ENCODE assay signal across 2 cellular contexts in the genomic region with DNA sequence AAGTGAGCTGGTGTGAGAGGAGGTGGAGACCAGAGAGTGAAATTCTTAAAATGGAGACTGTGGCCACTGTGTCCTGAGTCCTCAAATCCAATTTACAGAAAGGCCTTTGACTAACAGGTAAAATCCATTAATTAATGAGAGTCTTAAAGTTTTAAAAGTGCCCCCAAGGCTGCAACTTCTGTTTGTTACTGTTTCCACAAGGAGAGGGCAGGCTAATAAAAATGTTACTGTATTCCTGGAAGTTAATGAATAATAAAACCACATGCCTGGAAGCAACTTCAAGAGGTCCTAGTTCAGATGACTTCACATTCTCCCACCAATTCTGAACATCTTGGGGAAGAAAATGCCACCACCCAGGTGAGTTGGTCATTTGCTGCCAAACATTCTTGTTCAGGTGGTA.
TF ChIP-seq lines count a peak whose summit lies in the region.

No MANE protein-coding gene starts in this region.

TF ChIP-seq in A549, 52 proteins besides CTCF, POLR2A, EP300 and RAD21:
- TF ChIP-seq, protein P1, sequence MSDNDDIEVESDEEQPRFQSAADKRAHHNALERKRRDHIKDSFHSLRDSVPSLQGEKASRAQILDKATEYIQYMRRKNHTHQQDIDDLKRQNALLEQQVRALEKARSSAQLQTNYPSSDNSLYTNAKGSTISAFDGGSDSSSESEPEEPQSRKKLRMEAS (IDR thresholded peaks at IDR 0.05) = no peak
- no peak for TF ChIP-seq BCL3 (IDR thresholded peaks at IDR 0.05)
- TF ChIP-seq CEBPB (IDR thresholded peaks at IDR 0.05) = no peak
- no peak for TF ChIP-seq RFX5 (IDR thresholded peaks at IDR 0.05)
- TF ChIP-seq NFE2L2 (conservative IDR thresholded peaks at IDR 0.05; ENCODE audit: low read length) = no peak
- no peak for TF ChIP-seq GATA3 (IDR thresholded peaks at IDR 0.05; ENCODE audit: borderline replicate concordance)
- TF ChIP-seq ZC3H11A (IDR thresholded peaks at IDR 0.05) = no peak
- no peak for TF ChIP-seq RARB (CRISPR knock-in tag; IDR thresholded peaks at IDR 0.05)
- no peak for TF ChIP-seq RCOR1 (IDR thresholded peaks at IDR 0.05; ENCODE audit: low read depth, low read length)
- no peak for TF ChIP-seq FOXS1 (CRISPR knock-in tag; IDR thresholded peaks at IDR 0.05)

TF ChIP-seq in K562, 482 proteins besides CTCF, POLR2A, EP300 and RAD21:
- TF ChIP-seq, protein P2, sequence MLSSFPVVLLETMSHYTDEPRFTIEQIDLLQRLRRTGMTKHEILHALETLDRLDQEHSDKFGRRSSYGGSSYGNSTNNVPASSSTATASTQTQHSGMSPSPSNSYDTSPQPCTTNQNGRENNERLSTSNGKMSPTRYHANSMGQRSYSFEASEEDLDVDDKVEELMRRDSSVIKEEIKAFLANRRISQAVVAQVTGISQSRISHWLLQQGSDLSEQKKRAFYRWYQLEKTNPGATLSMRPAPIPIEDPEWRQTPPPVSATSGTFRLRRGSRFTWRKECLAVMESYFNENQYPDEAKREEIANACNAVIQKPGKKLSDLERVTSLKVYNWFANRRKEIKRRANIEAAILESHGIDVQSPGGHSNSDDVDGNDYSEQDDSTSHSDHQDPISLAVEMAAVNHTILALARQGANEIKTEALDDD (IDR thresholded peaks at IDR 0.05) = no peak
- TF ChIP-seq KLF13 (tag; IDR thresholded peaks at IDR 0.05; ENCODE audit: borderline replicate concordance, low read depth) (no peak), ZKSCAN3 (CRISPR knock-in tag; IDR thresholded peaks at IDR 0.05) (no peak), DIDO1 (tag; IDR thresholded peaks at IDR 0.05; ENCODE audit: low read depth) (no peak), ZNF766 (CRISPR knock-in tag; conservative IDR thresholded peaks at IDR 0.05) (no peak), TEAD2 (tag; IDR thresholded peaks at IDR 0.05) (no peak), ZC3H8 (IDR thresholded peaks at IDR 0.05) (no peak), CREM (IDR thresholded peaks at IDR 0.05; ENCODE audit: low read depth) (no peak), LEF1 (IDR thresholded peaks at IDR 0.05) (no peak), MTA2 (IDR thresholded peaks at IDR 0.05; ENCODE audit: low read depth) (no peak), POLR2B (IDR thresholded peaks at IDR 0.05; ENCODE audit: low read depth, partially characterized antibody) (no peak), FOXJ2 (tag; IDR thresholded peaks at IDR 0.05) (no peak), KLF10 (CRISPR knock-in tag; IDR thresholded peaks at IDR 0.05) (no peak), CXXC5 (CRISPR knock-in tag; IDR thresholded peaks at IDR 0.05) (no peak), ETV5 (CRISPR knock-in tag; IDR thresholded peaks at IDR 0.05; ENCODE audit: low read depth) (no peak)
- TF ChIP-seq, protein P3, sequence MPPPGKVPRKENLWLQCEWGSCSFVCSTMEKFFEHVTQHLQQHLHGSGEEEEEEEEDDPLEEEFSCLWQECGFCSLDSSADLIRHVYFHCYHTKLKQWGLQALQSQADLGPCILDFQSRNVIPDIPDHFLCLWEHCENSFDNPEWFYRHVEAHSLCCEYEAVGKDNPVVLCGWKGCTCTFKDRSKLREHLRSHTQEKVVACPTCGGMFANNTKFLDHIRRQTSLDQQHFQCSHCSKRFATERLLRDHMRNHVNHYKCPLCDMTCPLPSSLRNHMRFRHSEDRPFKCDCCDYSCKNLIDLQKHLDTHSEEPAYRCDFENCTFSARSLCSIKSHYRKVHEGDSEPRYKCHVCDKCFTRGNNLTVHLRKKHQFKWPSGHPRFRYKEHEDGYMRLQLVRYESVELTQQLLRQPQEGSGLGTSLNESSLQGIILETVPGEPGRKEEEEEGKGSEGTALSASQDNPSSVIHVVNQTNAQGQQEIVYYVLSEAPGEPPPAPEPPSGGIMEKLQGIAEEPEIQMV (tag; conservative IDR thresholded peaks at IDR 0.05; ENCODE audit: low read depth) = no peak
- TF ChIP-seq, protein P4, sequence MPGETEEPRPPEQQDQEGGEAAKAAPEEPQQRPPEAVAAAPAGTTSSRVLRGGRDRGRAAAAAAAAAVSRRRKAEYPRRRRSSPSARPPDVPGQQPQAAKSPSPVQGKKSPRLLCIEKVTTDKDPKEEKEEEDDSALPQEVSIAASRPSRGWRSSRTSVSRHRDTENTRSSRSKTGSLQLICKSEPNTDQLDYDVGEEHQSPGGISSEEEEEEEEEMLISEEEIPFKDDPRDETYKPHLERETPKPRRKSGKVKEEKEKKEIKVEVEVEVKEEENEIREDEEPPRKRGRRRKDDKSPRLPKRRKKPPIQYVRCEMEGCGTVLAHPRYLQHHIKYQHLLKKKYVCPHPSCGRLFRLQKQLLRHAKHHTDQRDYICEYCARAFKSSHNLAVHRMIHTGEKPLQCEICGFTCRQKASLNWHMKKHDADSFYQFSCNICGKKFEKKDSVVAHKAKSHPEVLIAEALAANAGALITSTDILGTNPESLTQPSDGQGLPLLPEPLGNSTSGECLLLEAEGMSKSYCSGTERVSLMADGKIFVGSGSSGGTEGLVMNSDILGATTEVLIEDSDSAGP (CRISPR knock-in tag; IDR thresholded peaks at IDR 0.05) = no peak
